ENCODE assay signal across 1 cellular context in the genomic region with DNA sequence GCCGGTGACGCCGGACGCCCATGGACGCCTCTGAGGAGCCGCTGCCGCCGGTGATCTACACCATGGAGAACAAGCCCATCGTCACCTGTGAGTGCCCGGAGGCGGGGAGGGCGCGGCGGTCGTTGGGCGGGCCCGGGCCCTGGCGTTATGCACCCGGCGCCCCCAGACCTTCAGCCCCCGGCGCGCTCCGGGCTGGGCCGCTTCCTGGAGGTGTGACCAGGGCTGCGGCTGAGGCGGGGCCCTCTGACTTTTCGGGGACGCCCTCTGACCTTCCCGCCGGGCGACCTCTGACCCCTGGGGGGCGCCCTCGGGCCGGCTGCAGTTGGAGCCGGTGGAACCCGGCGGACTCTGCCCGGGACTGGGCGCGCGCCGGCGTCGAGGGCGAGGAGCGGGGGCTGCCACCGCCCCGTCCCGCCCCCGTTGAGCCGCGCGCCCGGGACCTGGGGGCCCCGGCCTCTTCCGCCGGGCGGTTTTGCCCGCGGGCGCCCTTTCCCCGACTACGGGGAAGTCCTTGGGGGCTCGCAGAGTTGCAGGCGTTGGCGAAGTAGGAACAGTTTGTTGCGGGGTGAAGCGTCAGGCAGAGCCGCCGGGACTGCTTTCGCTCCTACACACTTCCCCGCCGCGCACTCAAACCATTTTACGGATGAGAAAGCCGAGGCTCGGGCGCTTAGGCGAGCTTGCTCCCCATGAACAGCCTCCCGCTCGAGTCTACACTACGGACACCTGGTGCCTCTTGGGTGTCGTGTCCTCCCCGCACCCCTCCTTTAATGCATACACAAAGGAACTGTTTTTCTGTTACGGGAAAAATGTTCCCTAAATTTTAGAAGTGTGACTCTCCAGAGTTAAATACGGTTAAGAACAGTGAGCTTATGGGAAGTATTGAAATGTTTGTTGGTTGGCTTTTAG.
TF ChIP-seq lines count a peak whose summit lies in the region.

No MANE protein-coding gene starts in this region.

TF ChIP-seq in WTC11, 78 proteins besides CTCF, POLR2A, EP300 and RAD21 (continued from another document):
- TF ChIP-seq, protein P1, sequence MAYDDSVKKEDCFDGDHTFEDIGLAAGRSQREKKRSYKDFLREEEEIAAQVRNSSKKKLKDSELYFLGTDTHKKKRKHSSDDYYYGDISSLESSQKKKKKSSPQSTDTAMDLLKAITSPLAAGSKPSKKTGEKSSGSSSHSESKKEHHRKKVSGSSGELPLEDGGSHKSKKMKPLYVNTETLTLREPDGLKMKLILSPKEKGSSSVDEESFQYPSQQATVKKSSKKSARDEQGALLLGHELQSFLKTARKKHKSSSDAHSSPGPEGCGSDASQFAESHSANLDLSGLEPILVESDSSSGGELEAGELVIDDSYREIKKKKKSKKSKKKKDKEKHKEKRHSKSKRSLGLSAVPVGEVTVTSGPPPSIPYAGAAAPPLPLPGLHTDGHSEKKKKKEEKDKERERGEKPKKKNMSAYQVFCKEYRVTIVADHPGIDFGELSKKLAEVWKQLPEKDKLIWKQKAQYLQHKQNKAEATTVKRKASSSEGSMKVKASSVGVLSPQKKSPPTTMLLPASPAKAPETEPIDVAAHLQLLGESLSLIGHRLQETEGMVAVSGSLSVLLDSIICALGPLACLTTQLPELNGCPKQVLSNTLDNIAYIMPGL (CRISPR knock-in tag; IDR thresholded peaks at IDR 0.05) = peak; percentile 77; the same call in 1 of the 2 replicates
- TF ChIP-seq NFYB (CRISPR knock-in tag; conservative IDR thresholded peaks at IDR 0.05; ENCODE audit: low read depth) = no peak
- TF ChIP-seq, protein P2, sequence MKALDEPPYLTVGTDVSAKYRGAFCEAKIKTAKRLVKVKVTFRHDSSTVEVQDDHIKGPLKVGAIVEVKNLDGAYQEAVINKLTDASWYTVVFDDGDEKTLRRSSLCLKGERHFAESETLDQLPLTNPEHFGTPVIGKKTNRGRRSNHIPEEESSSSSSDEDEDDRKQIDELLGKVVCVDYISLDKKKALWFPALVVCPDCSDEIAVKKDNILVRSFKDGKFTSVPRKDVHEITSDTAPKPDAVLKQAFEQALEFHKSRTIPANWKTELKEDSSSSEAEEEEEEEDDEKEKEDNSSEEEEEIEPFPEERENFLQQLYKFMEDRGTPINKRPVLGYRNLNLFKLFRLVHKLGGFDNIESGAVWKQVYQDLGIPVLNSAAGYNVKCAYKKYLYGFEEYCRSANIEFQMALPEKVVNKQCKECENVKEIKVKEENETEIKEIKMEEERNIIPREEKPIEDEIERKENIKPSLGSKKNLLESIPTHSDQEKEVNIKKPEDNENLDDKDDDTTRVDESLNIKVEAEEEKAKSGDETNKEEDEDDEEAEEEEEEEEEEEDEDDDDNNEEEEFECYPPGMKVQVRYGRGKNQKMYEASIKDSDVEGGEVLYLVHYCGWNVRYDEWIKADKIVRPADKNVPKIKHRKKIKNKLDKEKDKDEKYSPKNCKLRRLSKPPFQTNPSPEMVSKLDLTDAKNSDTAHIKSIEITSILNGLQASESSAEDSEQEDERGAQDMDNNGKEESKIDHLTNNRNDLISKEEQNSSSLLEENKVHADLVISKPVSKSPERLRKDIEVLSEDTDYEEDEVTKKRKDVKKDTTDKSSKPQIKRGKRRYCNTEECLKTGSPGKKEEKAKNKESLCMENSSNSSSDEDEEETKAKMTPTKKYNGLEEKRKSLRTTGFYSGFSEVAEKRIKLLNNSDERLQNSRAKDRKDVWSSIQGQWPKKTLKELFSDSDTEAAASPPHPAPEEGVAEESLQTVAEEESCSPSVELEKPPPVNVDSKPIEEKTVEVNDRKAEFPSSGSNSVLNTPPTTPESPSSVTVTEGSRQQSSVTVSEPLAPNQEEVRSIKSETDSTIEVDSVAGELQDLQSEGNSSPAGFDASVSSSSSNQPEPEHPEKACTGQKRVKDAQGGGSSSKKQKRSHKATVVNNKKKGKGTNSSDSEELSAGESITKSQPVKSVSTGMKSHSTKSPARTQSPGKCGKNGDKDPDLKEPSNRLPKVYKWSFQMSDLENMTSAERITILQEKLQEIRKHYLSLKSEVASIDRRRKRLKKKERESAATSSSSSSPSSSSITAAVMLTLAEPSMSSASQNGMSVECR (CRISPR knock-in tag; IDR thresholded peaks at IDR 0.05; ENCODE audit: borderline replicate concordance) = 0 out of 2 replicates have a peak, but pooled peaks have one; percentile 43
- peak; percentile 53; the same call in 1 of the 2 replicates for TF ChIP-seq E2F5 (CRISPR knock-in tag; IDR thresholded peaks at IDR 0.05)
- TF ChIP-seq CREB1 (CRISPR knock-in tag; IDR thresholded peaks at IDR 0.05) = 0 out of 2 replicates have a peak, but pooled peaks have one; percentile 8
- TF ChIP-seq, protein P3, sequence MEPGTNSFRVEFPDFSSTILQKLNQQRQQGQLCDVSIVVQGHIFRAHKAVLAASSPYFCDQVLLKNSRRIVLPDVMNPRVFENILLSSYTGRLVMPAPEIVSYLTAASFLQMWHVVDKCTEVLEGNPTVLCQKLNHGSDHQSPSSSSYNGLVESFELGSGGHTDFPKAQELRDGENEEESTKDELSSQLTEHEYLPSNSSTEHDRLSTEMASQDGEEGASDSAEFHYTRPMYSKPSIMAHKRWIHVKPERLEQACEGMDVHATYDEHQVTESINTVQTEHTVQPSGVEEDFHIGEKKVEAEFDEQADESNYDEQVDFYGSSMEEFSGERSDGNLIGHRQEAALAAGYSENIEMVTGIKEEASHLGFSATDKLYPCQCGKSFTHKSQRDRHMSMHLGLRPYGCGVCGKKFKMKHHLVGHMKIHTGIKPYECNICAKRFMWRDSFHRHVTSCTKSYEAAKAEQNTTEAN (CRISPR knock-in tag; IDR thresholded peaks at IDR 0.05) = no peak
- TF ChIP-seq TCF7 (CRISPR knock-in tag; IDR thresholded peaks at IDR 0.05; ENCODE audit: low read depth) = no peak
- no peak for TF ChIP-seq STAT6 (CRISPR knock-in tag; conservative IDR thresholded peaks at IDR 0.05; ENCODE audit: low read depth)
